In genomic region chr5:75640395-75640794, GRCh38 we compare ENCODE assay signal across 1 cellular context.
TF ChIP-seq lines count a peak whose summit lies in the region.

No MANE protein-coding gene starts in this region.

TF ChIP-seq in GM12878, 131 proteins besides CTCF, POLR2A, EP300 and RAD21 (continued from another document):
- TF ChIP-seq, protein P1, sequence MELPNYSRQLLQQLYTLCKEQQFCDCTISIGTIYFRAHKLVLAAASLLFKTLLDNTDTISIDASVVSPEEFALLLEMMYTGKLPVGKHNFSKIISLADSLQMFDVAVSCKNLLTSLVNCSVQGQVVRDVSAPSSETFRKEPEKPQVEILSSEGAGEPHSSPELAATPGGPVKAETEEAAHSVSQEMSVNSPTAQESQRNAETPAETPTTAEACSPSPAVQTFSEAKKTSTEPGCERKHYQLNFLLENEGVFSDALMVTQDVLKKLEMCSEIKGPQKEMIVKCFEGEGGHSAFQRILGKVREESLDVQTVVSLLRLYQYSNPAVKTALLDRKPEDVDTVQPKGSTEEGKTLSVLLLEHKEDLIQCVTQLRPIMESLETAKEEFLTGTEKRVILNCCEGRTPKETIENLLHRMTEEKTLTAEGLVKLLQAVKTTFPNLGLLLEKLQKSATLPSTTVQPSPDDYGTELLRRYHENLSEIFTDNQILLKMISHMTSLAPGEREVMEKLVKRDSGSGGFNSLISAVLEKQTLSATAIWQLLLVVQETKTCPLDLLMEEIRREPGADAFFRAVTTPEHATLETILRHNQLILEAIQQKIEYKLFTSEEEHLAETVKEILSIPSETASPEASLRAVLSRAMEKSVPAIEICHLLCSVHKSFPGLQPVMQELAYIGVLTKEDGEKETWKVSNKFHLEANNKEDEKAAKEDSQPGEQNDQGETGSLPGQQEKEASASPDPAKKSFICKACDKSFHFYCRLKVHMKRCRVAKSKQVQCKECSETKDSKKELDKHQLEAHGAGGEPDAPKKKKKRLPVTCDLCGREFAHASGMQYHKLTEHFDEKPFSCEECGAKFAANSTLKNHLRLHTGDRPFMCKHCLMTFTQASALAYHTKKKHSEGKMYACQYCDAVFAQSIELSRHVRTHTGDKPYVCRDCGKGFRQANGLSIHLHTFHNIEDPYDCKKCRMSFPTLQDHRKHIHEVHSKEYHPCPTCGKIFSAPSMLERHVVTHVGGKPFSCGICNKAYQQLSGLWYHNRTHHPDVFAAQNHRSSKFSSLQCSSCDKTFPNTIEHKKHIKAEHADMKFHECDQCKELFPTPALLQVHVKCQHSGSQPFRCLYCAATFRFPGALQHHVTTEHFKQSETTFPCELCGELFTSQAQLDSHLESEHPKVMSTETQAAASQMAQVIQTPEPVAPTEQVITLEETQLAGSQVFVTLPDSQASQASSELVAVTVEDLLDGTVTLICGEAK (IDR thresholded peaks at IDR 0.05; ENCODE audit: borderline replicate concordance): no peak
- TF ChIP-seq ZSCAN29 (IDR thresholded peaks at IDR 0.05): no peak
- no peak for TF ChIP-seq POLR2AphosphoS2 (IDR thresholded peaks at IDR 0.05; ENCODE audit: low read depth, low read length)
- TF ChIP-seq BACH1 (IDR thresholded peaks at IDR 0.05; ENCODE audit: borderline replicate concordance): no peak
- TF ChIP-seq YY1 (IDR thresholded peaks at IDR 0.05; ENCODE audit: low read depth, low read length): no peak
